ENCODE assay signal across 9 cellular contexts in the genomic region with DNA sequence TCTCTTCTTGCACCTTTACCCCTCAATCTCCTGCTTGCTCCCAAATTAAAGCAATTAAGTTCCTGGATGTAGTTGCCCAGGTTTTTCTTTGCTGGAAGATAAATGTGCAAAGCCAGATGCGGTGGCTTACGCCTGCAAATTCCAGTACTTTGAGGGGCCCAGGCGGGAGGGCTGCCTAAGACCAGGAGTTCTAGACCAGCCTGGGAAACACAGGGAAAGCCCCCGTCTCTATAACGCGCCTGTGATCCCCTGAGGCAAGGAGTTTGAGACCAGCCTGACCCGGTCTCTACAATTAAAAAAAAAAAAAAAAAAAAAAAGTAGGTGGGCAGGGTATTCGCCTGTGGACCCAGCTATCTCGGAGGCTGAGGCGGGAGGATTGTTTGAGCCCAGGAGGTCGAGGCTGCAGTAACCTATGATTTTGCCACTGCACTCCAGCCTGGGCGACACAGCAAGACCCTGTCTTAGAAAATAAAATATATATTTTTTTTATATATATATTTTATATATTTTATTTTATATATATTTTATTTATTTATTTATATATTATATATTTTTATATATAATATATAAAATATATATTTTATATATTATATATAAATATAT. TPM values are rescaled to one million over a fixed set of nuclear protein-coding genes. Genes with fewer than 3 reads are reported as not detected.
DNase-seq lines count a peak whose midpoint lies in the region; ATAC-seq and TF ChIP-seq lines count a peak whose summit lies in the region.
"Had no signal": no experiment of that assay in that cellular context is flagged by ENCODE, and none has a peak within 500 bp of the region (broad histone marks: within the 10 kb centered on the region; RNA-seq: fewer than 3 reads in every experiment).

No MANE protein-coding gene starts in this region.

- H3K4me1 ChIP-seq in esophagus squamous epithelium (peaks cover 0 to 28% (median 20%) of the 10 kb centered on the region in 3 donors), rectal smooth muscle tissue (ENCODE audit: control insufficient read depth, insufficient read depth, low read length) (peaks cover 6% of the 10 kb centered on the region), right atrium auricular region (peaks cover 0 to 17% of the 10 kb centered on the region in 2 donors)

- intact Hi-C loops in esophagus squamous epithelium (cut with DNase I): no loop called here

- no peak for ATAC-seq in T-cell (replicated peaks in 1 of 4)
- no peak for ATAC-seq in GM18907 (IDR thresholded peaks at IDR 0.05; ENCODE audit: unreplicated experiment)

- H3K9ac ChIP-seq in rectal smooth muscle tissue (ENCODE audit: low read length): no peak overlapping the region

- TF ChIP-seq POLR2A in esophagus squamous epithelium (IDR thresholded peaks at IDR 0.05): no peak

- H3K9me3 Mint-ChIP-seq in T-cell: no peaks in the 10 kb centered on the region

- H3K4me3 Mint-ChIP-seq in T-cell: peak overlapping the region; percentile 75 to 94 (median 79)

- no peaks in the 10 kb centered on the region for H3K36me3 ChIP-seq in esophagus squamous epithelium
- H3K36me3 ChIP-seq in rectal smooth muscle tissue (ENCODE audit: control insufficient read depth, insufficient read depth, low read length): no peaks in the 10 kb centered on the region
- no peaks in the 10 kb centered on the region for H3K36me3 ChIP-seq in right atrium auricular region

- H3K27ac ChIP-seq in esophagus squamous epithelium (no peak overlapping the region), rectal smooth muscle tissue (ENCODE audit: low read depth, low read length) (no peak overlapping the region), right atrium auricular region (no peak overlapping the region)

- H3K9me3 ChIP-seq in esophagus squamous epithelium: no peaks in the 10 kb centered on the region
- H3K9me3 ChIP-seq in right atrium auricular region: no peaks in the 10 kb centered on the region

- POLR2A ChIA-PET in T-cell (lab: Charles Lee): no interaction called here

- TF ChIP-seq CTCF in esophagus squamous epithelium (IDR thresholded peaks at IDR 0.05) (no peak), right atrium auricular region (IDR thresholded peaks at IDR 0.05) (no peak)

- H3K27me3 Mint-ChIP-seq in T-cell: peaks cover 4 to 5% of the 10 kb centered on the region in 2 donors

- DNase-seq in DMS 273 (lab: John Stamatoyannopoulos, UW; ENCODE audit: unreplicated experiment): peak; percentile 32
- DNase-seq in DMS 273 treated with DMSO at 0.1 percent for 48 hours (lab: John Stamatoyannopoulos, UW): no peak
- no peak for DNase-seq in T-cell
- DNase-seq in esophagus squamous epithelium (lab: John Stamatoyannopoulos, UW): no peak
- DNase-seq in DMS153 (lab: John Stamatoyannopoulos, UW): no peak
- no peak for DNase-seq in right atrium auricular region (ENCODE audit: low spot score)
- DNase-seq: NCI-H82 had no signal

- peaks cover 0 to 31% (median 0%) of the 10 kb centered on the region in 4 donors for H3K27me3 ChIP-seq in esophagus squamous epithelium
- no peaks in the 10 kb centered on the region for H3K27me3 ChIP-seq in rectal smooth muscle tissue (ENCODE audit: control insufficient read depth, insufficient read depth, low read length)
- H3K27me3 ChIP-seq in right atrium auricular region: no peaks in the 10 kb centered on the region

- H3K4me3 ChIP-seq in esophagus squamous epithelium: peak overlapping the region in 3 of 4 donors; percentile 34 to 53 (median 34)
- peak overlapping the region; percentile 52 for H3K4me3 ChIP-seq in rectal smooth muscle tissue (ENCODE audit: low read length)
- peak overlapping the region in 1 of 2 donors; percentile 35 for H3K4me3 ChIP-seq in right atrium auricular region

- CTCF ChIA-PET in T-cell (lab: Charles Lee): no interaction called here

- H3K36me3 Mint-ChIP-seq in T-cell: no peaks in the 10 kb centered on the region

- 36 to 43% methylated on average over 12 of the region's 12 CpGs for WGBS in esophagus squamous epithelium, 2 donors

- peaks cover 24 to 35% (median 35%) of the 10 kb centered on the region in 3 donors for H3K4me1 Mint-ChIP-seq in T-cell

- peak overlapping the region; percentile 28 to 56 for H3K27ac Mint-ChIP-seq in T-cell

RNA-seq across cellular contexts. Expression of gene DCDC2, which starts 0.5 kb away (rescaled TPM):
- under 1 TPM in 4 of 5 donors, not detected in 1; 0.09 to 0.58 (median 0.13) TPM for total RNA-seq in T-cell
- under 1 TPM in 1 of 4 donors, not detected in 3; 0.15 TPM for total RNA-seq in esophagus squamous epithelium
- not detected for total RNA-seq in right atrium auricular region

RNA-seq across cellular contexts. Expression of gene MRS2, which starts 44.4 kb away (rescaled TPM):
- total RNA-seq in T-cell (10 to 100 TPM in 4 of 5 donors, 1 to 10 TPM in 1; 8.1 to 25.3 (median 20.9) TPM), esophagus squamous epithelium (10 to 100 TPM; 21.3 to 34.4 (median 29.3) TPM), right atrium auricular region (10 to 100 TPM; 25.5 to 44.1 TPM)
